Comparison of ENCODE assay signal across 1 cellular context in the genomic region with DNA sequence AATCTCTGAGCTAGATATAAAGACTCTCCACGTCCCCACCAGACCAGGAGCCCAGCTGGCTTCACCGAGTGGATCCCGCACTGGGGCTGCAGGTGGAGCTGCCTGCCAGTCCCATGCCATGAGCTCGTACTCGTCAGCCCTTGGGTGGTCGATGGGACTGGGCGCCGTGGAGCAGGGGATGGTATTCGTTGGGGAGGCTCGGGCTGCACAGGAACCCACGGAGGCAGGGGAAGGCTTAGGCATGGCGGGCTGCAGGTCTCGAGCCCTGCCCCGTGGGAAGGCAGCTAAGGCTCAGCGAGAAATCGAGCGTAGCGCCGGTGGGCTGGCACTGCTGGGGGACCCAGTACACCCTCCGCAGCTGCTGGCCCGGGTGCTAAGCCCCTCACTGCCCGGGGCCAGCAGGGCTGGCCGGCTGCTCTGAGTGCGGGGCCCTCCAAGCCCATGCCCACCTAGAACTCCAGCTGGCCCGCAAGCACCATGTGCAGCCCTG. TPM values are rescaled to one million over a fixed set of nuclear protein-coding genes. Genes with fewer than 3 reads are reported as not detected.
"Had no signal": no experiment of that assay in that cellular context is flagged by ENCODE, and none has a peak within 500 bp of the region (broad histone marks: within the 10 kb centered on the region; RNA-seq: fewer than 3 reads in every experiment).

No MANE protein-coding gene starts in this region.

RNA-seq across cellular contexts. Expression of a gene that starts 40.7 kb away (rescaled TPM):
- total RNA-seq: G401 had no signal
